Comparison of ENCODE assay signal across 1 cellular context in genomic region chr2:219362072-219362471, GRCh38.
TF ChIP-seq lines count a peak whose summit lies in the region.

No MANE protein-coding gene starts in this region.

TF ChIP-seq in HCT116, 20 proteins besides CTCF, POLR2A, EP300 and RAD21 (continued from another document):
- TF ChIP-seq ZBTB33 (IDR thresholded peaks at IDR 0.05; ENCODE audit: extremely low read depth, insufficient replicate concordance, low read length) (no peak), ZNF274 (IDR thresholded peaks at IDR 0.05; ENCODE audit: low read depth, low read length) (no peak), CEBPB (IDR thresholded peaks at IDR 0.05; ENCODE audit: low read depth) (no peak), ATF3 (IDR thresholded peaks at IDR 0.05) (no peak), FOSL1 (IDR thresholded peaks at IDR 0.05; ENCODE audit: low read depth) (no peak), SRF (IDR thresholded peaks at IDR 0.05; ENCODE audit: low read depth) (no peak), SIN3A (IDR thresholded peaks at IDR 0.05; ENCODE audit: low read depth) (no peak), TCF7L2 (IDR thresholded peaks at IDR 0.05; ENCODE audit: borderline replicate concordance, extremely low read depth, insufficient read depth, insufficient read length) (no peak), EGR1 (IDR thresholded peaks at IDR 0.05; ENCODE audit: low read depth) (no peak), CBX3 (IDR thresholded peaks at IDR 0.05; ENCODE audit: low read depth) (no peak), YY1 (IDR thresholded peaks at IDR 0.05; ENCODE audit: extremely low read depth, insufficient replicate concordance, low read depth, low read length) (no peak)
